ENCODE assay signal across 20 cellular contexts in the genomic region with DNA sequence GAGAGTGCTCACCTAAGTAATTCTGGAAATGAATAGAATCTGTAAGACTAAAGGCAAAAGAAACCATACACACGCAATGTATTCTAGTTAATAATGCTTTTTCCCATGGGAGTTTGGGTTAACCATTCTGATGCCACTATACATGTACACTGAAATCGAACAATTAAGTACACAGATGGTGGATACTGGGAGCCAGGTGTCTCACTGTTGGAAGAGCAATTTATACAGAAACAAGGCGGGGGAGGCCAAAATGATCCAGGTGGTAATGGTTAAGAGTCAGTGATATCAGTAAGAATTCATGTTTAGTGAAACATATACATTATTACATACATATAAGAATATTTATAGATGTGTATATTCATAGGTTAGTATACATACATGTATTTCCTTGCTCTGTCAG.
"Had no signal": no experiment of that assay in that cellular context is flagged by ENCODE, and none has a peak within 500 bp of the region (broad histone marks: within the 10 kb centered on the region; RNA-seq: fewer than 3 reads in every experiment).

No MANE protein-coding gene starts in this region.

- H3K27me3 Mint-ChIP-seq: activated CD8-positive, alpha-beta T cell treated with anti-CD3 and anti-CD28 coated beads for 36 hours; activated naive CD4-positive, alpha-beta T cell treated with anti-CD3 and anti-CD28 coated beads, Interleukin-2, amount 50 U/mL, for 24 hours; activated naive CD8-positive, alpha-beta T cell treated with anti-CD3 and anti-CD28 coated beads, Interleukin-2, amount 50 U/mL, for 24 hours; dendritic cell treated with granulocyte-macrophage colony-stimulating factor and Interleukin-4, amounts not matched to agents 40 ng/mL and 50 ng/mL, for 4 days; naive thymus-derived CD8-positive, alpha-beta T cell had no signal

- H3K9me3 Mint-ChIP-seq: activated naive CD4-positive, alpha-beta T cell treated with anti-CD3 and anti-CD28 coated beads, Interleukin-2, amount 50 U/mL, for 24 hours; dendritic cell treated with granulocyte-macrophage colony-stimulating factor and Interleukin-4, amounts not matched to agents 40 ng/mL and 50 ng/mL, for 4 days; endodermal cell; immature natural killer cell had no signal

- H3K27ac Mint-ChIP-seq: activated CD8-positive, alpha-beta T cell treated with anti-CD3 and anti-CD28 coated beads for 36 hours; activated naive CD8-positive, alpha-beta T cell treated with anti-CD3 and anti-CD28 coated beads, Interleukin-2, amount 50 U/mL, for 24 hours; activated T-helper 2 cell treated with anti-CD3 and anti-CD28 coated beads, Interferon-gamma antibody, Interleukin-2, Interleukin-4, amounts not matched to agents 10 μg/mL and 5 μg/mL and 100 μg/mL, durations not matched to agents 14 hours and 24 hours and 36 hours; dendritic cell treated with granulocyte-macrophage colony-stimulating factor and Interleukin-4, amounts not matched to agents 40 ng/mL and 50 ng/mL, for 4 days; endodermal cell had no signal

- H3K4me3 Mint-ChIP-seq: activated CD8-positive, alpha-beta T cell treated with anti-CD3 and anti-CD28 coated beads for 36 hours; activated naive CD4-positive, alpha-beta T cell treated with anti-CD3 and anti-CD28 coated beads, Interleukin-2, amount 50 U/mL, for 24 hours; activated naive CD8-positive, alpha-beta T cell treated with anti-CD3 and anti-CD28 coated beads, Interleukin-2, amount 50 U/mL, for 24 hours; dendritic cell treated with granulocyte-macrophage colony-stimulating factor and Interleukin-4, amounts not matched to agents 40 ng/mL and 50 ng/mL, for 4 days; endodermal cell; immature natural killer cell; naive thymus-derived CD8-positive, alpha-beta T cell had no signal

- H3K36me3 Mint-ChIP-seq: immature natural killer cell had no signal

- FAIRE-seq: kidney had no signal

- ATAC-seq: activated CD8-positive, alpha-beta T cell treated with anti-CD3 and anti-CD28 coated beads for 36 hours; activated naive CD8-positive, alpha-beta T cell treated with anti-CD3 and anti-CD28 coated beads, Interleukin-2, amount 50 U/mL, for 24 hours; esophagus mucosa; naive thymus-derived CD8-positive, alpha-beta T cell had no signal

- DNase-seq: activated CD4-positive, alpha-beta T cell treated with anti-CD3 and anti-CD28 coated beads, Interleukin-2, amount 50 U/mL, for 1 hour; activated CD8-positive, alpha-beta T cell treated with anti-CD3 and anti-CD28 coated beads for 36 hours; activated naive CD8-positive, alpha-beta T cell treated with anti-CD3 and anti-CD28 coated beads, Interleukin-2, amount 50 U/mL, for 24 hours; activated T-cell treated with anti-CD3 and anti-CD28 coated beads, Interleukin-2, amount 50 U/mL, for 48 hours; amygdala; endodermal cell; foreskin fibroblast; head of caudate nucleus; hippocampal formation; immature natural killer cell; kidney; midbrain; naive thymus-derived CD8-positive, alpha-beta T cell; stimulated activated CD4-positive, alpha-beta T cell treated with anti-CD3 and anti-CD28 coated beads, Interleukin-15, amount 100 ng/mL, for 24 hours; stimulated activated CD4-positive, alpha-beta T cell treated with anti-CD3 and anti-CD28 coated beads, Interleukin-2, amount 100 ng/mL, for 24 hours; stimulated activated naive CD4-positive, alpha-beta T cell treated with Interleukin-2 at 50 U/mL for 16 hours had no signal
